ENCODE assay signal across 9 cellular contexts in genomic region chr10:61786728-61787127, GRCh38.
DNase-seq lines count a peak whose midpoint lies in the region; ATAC-seq and TF ChIP-seq lines count a peak whose summit lies in the region.
"Had no signal": no experiment of that assay in that cellular context is flagged by ENCODE, and none has a peak within 500 bp of the region (broad histone marks: within the 10 kb centered on the region; RNA-seq: fewer than 3 reads in every experiment).

No MANE protein-coding gene starts in this region.

- peaks cover 5 to 11% (median 10%) of the 10 kb centered on the region in 3 donors for H3K4me1 Mint-ChIP-seq in T-cell

- CTCF ChIA-PET in T-cell (lab: Charles Lee): no interaction called here

- H3K9me3 Mint-ChIP-seq in T-cell: peaks cover 0 to 4% (median 0%) of the 10 kb centered on the region in 3 donors

- no peak overlapping the region for H3K4me3 Mint-ChIP-seq in T-cell

- TF ChIP-seq CTCF in HFF-Myc (IDR thresholded peaks at IDR 0.05; ENCODE audit: low read depth, low read length, missing control alignments) (no peak), foreskin keratinocyte (conservative IDR thresholded peaks at IDR 0.05) (no peak)

- H3K4me1 ChIP-seq in foreskin keratinocyte: peaks cover 25% of the 10 kb centered on the region

- H3K36me3 Mint-ChIP-seq in T-cell: no peaks in the 10 kb centered on the region

- POLR2A ChIA-PET in T-cell (lab: Charles Lee): interaction anchor here in 1 of 2 donors (0.6 kb wide), 1 partner anchor 110 kb away, joined by 6 read pairs; no protein-coding TSS in a partner anchor

- no peak overlapping the region for H3K27ac Mint-ChIP-seq in T-cell

- peak; percentile 26 for DNase-seq in HFF-Myc (ENCODE audit: extremely low read depth, low read depth)
- peak; percentile 19 for DNase-seq in NCI-H460 (ENCODE audit: extremely low read depth, low read depth)
- peak; percentile 24 to 55 for DNase-seq in foreskin keratinocyte
- DNase-seq in D341Med (ENCODE audit: low spot score): no peak
- DNase-seq in NCI-H128 (lab: John Stamatoyannopoulos, UW; ENCODE audit: unreplicated experiment): no peak
- no peak for DNase-seq in T-cell
- DNase-seq in UCSD-AML1 (lab: John Stamatoyannopoulos, UW; ENCODE audit: unreplicated experiment): no peak

- H3K4me3 ChIP-seq in HFF-Myc (replicated peaks; ENCODE audit: low read depth, low read length): no peak overlapping the region
- H3K4me3 ChIP-seq: SK-N-MC had no signal

- ATAC-seq in GM18520 (IDR thresholded peaks at IDR 0.05; ENCODE audit: unreplicated experiment) (peak; percentile 84), foreskin keratinocyte (peak; percentile 44), T-cell (replicated peaks in 1 of 4) (no peak)

- H3K27me3 ChIP-seq in foreskin keratinocyte: no peaks in the 10 kb centered on the region

- peak overlapping the region; percentile 25 for H3K27ac ChIP-seq in foreskin keratinocyte
- H3K27ac ChIP-seq: SK-N-MC had no signal

- H3K27me3 Mint-ChIP-seq in T-cell: peaks cover 2 to 3% of the 10 kb centered on the region in 2 donors

Comparison
In these comparisons a context has a peak if more than half of its experiments do, and no peak if none do; other contexts are left out.
1. ATAC-seq: peak in GM18520 (single experiment) and foreskin keratinocyte (single experiment); none in T-cell (0 of 4).
2. DNase-seq: peak in HFF-Myc (single experiment), NCI-H460 (single experiment) and foreskin keratinocyte (2 of 2); none in D341Med (single experiment), NCI-H128 (single experiment), T-cell (0 of 34) and UCSD-AML1 (single experiment).